In the genomic region with DNA sequence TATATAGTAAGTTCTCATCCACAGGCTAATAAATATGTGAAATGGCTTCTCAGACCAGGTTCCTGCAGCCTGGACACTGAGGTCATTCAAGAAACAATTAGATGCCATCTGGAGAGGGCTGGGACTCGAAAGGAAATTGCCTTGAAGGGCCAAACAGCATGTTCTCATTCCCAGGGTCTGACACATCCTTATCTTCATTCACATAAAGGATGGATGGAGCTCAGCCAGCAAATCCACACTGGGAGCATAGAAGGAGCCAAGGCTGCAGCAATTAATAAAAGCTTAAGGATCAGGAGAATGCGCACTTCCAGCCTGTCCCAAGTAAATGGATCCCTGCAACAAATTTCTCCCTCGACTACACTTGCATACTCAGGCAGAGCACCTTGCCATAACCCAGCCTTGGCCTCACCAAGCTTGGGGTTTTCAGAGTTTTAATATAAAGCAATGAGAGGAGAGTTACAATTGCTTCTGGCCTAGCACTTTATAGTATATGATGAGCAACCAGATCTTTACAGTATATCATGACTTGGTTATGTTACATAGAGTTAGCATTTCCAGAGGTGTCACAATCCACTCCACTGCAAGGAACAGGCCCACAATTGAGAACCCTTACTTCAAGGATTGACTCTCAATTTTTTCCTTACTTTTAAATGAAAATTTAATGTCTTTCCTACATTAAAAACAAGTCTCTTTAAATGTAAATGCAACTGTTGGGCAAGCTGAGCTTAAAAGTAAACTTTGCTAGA, we compare ENCODE assay signal across 10 cellular contexts. TPM values are rescaled to one million over a fixed set of nuclear protein-coding genes. Genes with fewer than 3 reads are reported as not detected.
DNase-seq lines count a peak whose midpoint lies in the region; ATAC-seq and TF ChIP-seq lines count a peak whose summit lies in the region.
"Had no signal": no experiment of that assay in that cellular context is flagged by ENCODE, and none has a peak within 500 bp of the region (broad histone marks: within the 10 kb centered on the region; RNA-seq: fewer than 3 reads in every experiment).

No MANE protein-coding gene starts in this region.

- ATAC-seq in GM21528 (IDR thresholded peaks at IDR 0.05; ENCODE audit: low FRiP score, unreplicated experiment): no peak

- H3K4me3 ChIP-seq in ACC112 (ENCODE audit: low read depth, low read length) (no peak overlapping the region), astrocyte of the spinal cord (ENCODE audit: low read depth, low read length) (no peak overlapping the region)
- H3K4me3 ChIP-seq in CD8-positive, alpha-beta memory T cell (ENCODE audit: low read length): no peak overlapping the region

- no peaks in the 10 kb centered on the region for H3K9me3 ChIP-seq in CD8-positive, alpha-beta memory T cell (ENCODE audit: low read length)

- no peak overlapping the region for H3K4me3 Mint-ChIP-seq in CD8-positive, alpha-beta memory T cell
- H3K4me3 Mint-ChIP-seq: stimulated activated naive CD8-positive, alpha-beta T cell treated with anti-CD3 and anti-CD28 coated beads, Interleukin-15, Interleukin-2, amounts not matched to agents 100 ng/mL and 50 ng/mL, for 24 hours had no signal

- no peaks in the 10 kb centered on the region for H3K36me3 Mint-ChIP-seq in CD8-positive, alpha-beta memory T cell

- H3K27ac Mint-ChIP-seq in CD8-positive, alpha-beta memory T cell: peak overlapping the region in 1 of 8 donors; percentile 23
- H3K27ac Mint-ChIP-seq: stimulated activated naive CD8-positive, alpha-beta T cell treated with anti-CD3 and anti-CD28 coated beads, Interleukin-15, Interleukin-2, amounts not matched to agents 100 ng/mL and 50 ng/mL, for 24 hours had no signal

- H3K9me3 Mint-ChIP-seq in CD8-positive, alpha-beta memory T cell: no peaks in the 10 kb centered on the region
- H3K9me3 Mint-ChIP-seq: stimulated activated naive CD8-positive, alpha-beta T cell treated with anti-CD3 and anti-CD28 coated beads, Interleukin-15, Interleukin-2, amounts not matched to agents 100 ng/mL and 50 ng/mL, for 24 hours had no signal

- peaks cover 4 to 5% of the 10 kb centered on the region in 2 donors for H3K27me3 Mint-ChIP-seq in CD8-positive, alpha-beta memory T cell
- H3K27me3 Mint-ChIP-seq: stimulated activated naive CD8-positive, alpha-beta T cell treated with anti-CD3 and anti-CD28 coated beads, Interleukin-15, Interleukin-2, amounts not matched to agents 100 ng/mL and 50 ng/mL, for 24 hours had no signal

- H3K4me1 Mint-ChIP-seq in CD8-positive, alpha-beta memory T cell: no peaks in the 10 kb centered on the region

- in situ Hi-C loops in astrocyte of the spinal cord (cut with HindIII; ENCODE audit: low sequenced_read_pairs): no loop called here

- H3K79me2 ChIP-seq in ACC112 (ENCODE audit: control insufficient read depth, insufficient read depth, low read length, unreplicated experiment): peaks cover 88% of the 10 kb centered on the region

- H3K36me3 ChIP-seq in ACC112 (ENCODE audit: insufficient read depth, low read length): peaks cover 9% of the 10 kb centered on the region; the same call in 1 of the 2 replicates
- no peaks in the 10 kb centered on the region for H3K36me3 ChIP-seq in CD8-positive, alpha-beta memory T cell (ENCODE audit: insufficient read depth, low read length)

- DNase-seq in LHCN-M2 (ENCODE audit: low read depth) (peak; percentile 80), astrocyte of the spinal cord (ENCODE audit: low read depth, low spot score) (peak; percentile 90), hepatic stellate cell (ENCODE audit: low spot score) (peak; percentile 61)
- no peak for DNase-seq in activated CD8-positive, alpha-beta memory T cell treated with anti-CD3 and anti-CD28 coated beads, Interleukin-2, amount 50 U/mL, for 4 hours
- DNase-seq in CD8-positive, alpha-beta memory T cell: no peak
- no peak for DNase-seq in stimulated activated CD4-positive, alpha-beta T cell treated with anti-CD3 and anti-CD28 coated beads, Interleukin-4, amount 100 ng/mL, for 24 hours
- DNase-seq: NCI-H1436 had no signal

- H2AFZ ChIP-seq in ACC112 (ENCODE audit: low read length, unreplicated experiment): no peak overlapping the region

- peaks cover 90% of the 10 kb centered on the region for H3K4me1 ChIP-seq in ACC112 (ENCODE audit: control insufficient read depth, insufficient read depth, low read length, unreplicated experiment)
- H3K4me1 ChIP-seq in CD8-positive, alpha-beta memory T cell (ENCODE audit: insufficient read depth, low read length): no peaks in the 10 kb centered on the region

- peak overlapping the region; percentile 85 for H3K27ac ChIP-seq in ACC112 (ENCODE audit: low read depth, low read length)
- H3K27ac ChIP-seq in CD8-positive, alpha-beta memory T cell (ENCODE audit: low read depth, low read length): no peak overlapping the region

- CTCF ChIA-PET in CD8-positive, alpha-beta memory T cell (lab: Charles Lee): interaction anchor here (1.1 to 2.0 kb wide), 3 partner anchors 192 to 220 kb away, joined by 3 to 7 read pairs (median 3); no protein-coding TSS in a partner anchor

- POLR2A ChIA-PET in CD8-positive, alpha-beta memory T cell (lab: Charles Lee): no interaction called here

- H3K27me3 ChIP-seq in ACC112 (ENCODE audit: insufficient read depth, low read length): no peaks in the 10 kb centered on the region
- no peaks in the 10 kb centered on the region for H3K27me3 ChIP-seq in CD8-positive, alpha-beta memory T cell (ENCODE audit: insufficient read depth, low read length, poor library complexity, severe bottlenecking)

- TF ChIP-seq CTCF in astrocyte of the spinal cord (IDR thresholded peaks at IDR 0.05; ENCODE audit: low read depth, low read length): no peak

RNA-seq across cellular contexts. Expression of gene BCAR3, which starts 55.9 kb away (rescaled TPM):
- 112 TPM in 2 replicates for total RNA-seq in LHCN-M2 (2014; rRNA removed)
- 57.0 TPM for polyA plus RNA-seq in LHCN-M2 (2012)
- under 1 TPM; 0.62 to 0.77 TPM for total RNA-seq in CD8-positive, alpha-beta memory T cell
- polyA plus RNA-seq in CD8-positive, alpha-beta memory T cell: 0.32 TPM

Comparison
In these comparisons a context has a peak if more than half of its experiments do, and no peak if none do; other contexts are left out.
1. DNase-seq: peak in LHCN-M2 (single experiment), astrocyte of the spinal cord (single experiment) and hepatic stellate cell (single experiment); none in activated CD8-positive, alpha-beta memory T cell treated with anti-CD3 and anti-CD28 coated beads, Interleukin-2, amount 50 U/mL, for 4 hours (single experiment), CD8-positive, alpha-beta memory T cell (0 of 5) and stimulated activated CD4-positive, alpha-beta T cell treated with anti-CD3 and anti-CD28 coated beads, Interleukin-4, amount 100 ng/mL, for 24 hours (single experiment).
2. RNA of gene BCAR3, which starts 55.9 kb away (total RNA-seq): 112 TPM in LHCN-M2; 0.62 to 0.77 TPM in CD8-positive, alpha-beta memory T cell; every median in the first group is over 10 times any median in the second.